ENCODE assay signal across 31 cellular contexts in the genomic region with DNA sequence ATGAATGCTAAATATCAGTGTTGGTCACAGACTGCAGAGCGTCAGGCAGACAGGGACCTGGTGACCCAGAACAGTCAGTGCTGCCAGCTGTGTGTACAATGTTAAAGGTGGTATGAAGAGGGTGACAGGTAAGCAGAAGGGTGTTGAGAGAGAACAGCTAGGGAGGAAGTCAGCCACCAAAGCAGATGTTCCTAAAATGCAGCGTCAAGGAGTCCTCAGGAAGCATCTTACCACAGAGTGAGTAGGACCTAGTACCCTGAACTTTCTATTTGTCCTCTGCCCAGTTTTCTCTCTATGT. TPM values are rescaled to one million over a fixed set of nuclear protein-coding genes. Genes with fewer than 3 reads are reported as not detected.
DNase-seq lines count a peak whose midpoint lies in the region; ATAC-seq, FAIRE-seq and TF ChIP-seq lines count a peak whose summit lies in the region.
"Had no signal": no experiment of that assay in that cellular context is flagged by ENCODE, and none has a peak within 500 bp of the region (broad histone marks: within the 10 kb centered on the region; RNA-seq: fewer than 3 reads in every experiment).

No MANE protein-coding gene starts in this region.

- H3K4me2 ChIP-seq in H1 (ENCODE audit: insufficient read depth in 1 of 2, low read depth in 2 of 2, low read length in 2 of 2), result no peak overlapping the region

- H2BK120ac ChIP-seq in H1 (replicated peaks; ENCODE audit: low read depth, low read length), result no peak overlapping the region

- no peaks in the 10 kb centered on the region for H3K27me3 ChIP-seq in AG04450 (ENCODE audit: control insufficient read depth, insufficient read depth, low read length)
- no peaks in the 10 kb centered on the region for H3K27me3 ChIP-seq in H1 (replicated peaks in 1 of 4; ENCODE audit: control insufficient read depth in 3 of 4, extremely low read depth in 1 of 4, insufficient read depth in 3 of 4, low read length in 3 of 4)
- H3K27me3 ChIP-seq: dorsolateral prefrontal cortex, ovary, right lobe of liver had no signal

- no peaks in the 10 kb centered on the region for H3K36me3 Mint-ChIP-seq in nephron (ENCODE audit: low read depth)
- no peaks in the 10 kb centered on the region for H3K36me3 Mint-ChIP-seq in activated T-helper 17 cell treated with anti-CD3 and anti-CD28 coated beads, Interleukin-2, amount 50 U/mL, for 72 hours (ENCODE audit: low read depth)
- H3K36me3 Mint-ChIP-seq: CD8-positive, alpha-beta T cell; memory B cell; naive thymus-derived CD8-positive, alpha-beta T cell had no signal

- no peak for TF ChIP-seq EP300 in H1 (IDR thresholded peaks at IDR 0.05; ENCODE audit: borderline replicate concordance in 1 of 2, low read depth in 2 of 2, low read length in 2 of 2)

- H3K18ac ChIP-seq in H1 (ENCODE audit: extremely low read depth, low read length), result no peak overlapping the region

- CTCF ChIA-PET in AG04450 (lab: Charles Lee) (no interaction called here), H1 (lab: Charles Lee; ENCODE audit: partially characterized antibody) (interaction anchor here (0.6 kb wide), 1 partner anchor 22 kb away, joined by 3 read pairs; no protein-coding TSS in a partner anchor)

- H3K79me1 ChIP-seq in H1 (ENCODE audit: low read depth, low read length), result no peaks in the 10 kb centered on the region

- no peak overlapping the region for H4K8ac ChIP-seq in H1 (ENCODE audit: extremely low read depth, insufficient read depth, low read length)

- no peaks in the 10 kb centered on the region for H3K4me1 ChIP-seq in H1 (replicated peaks in 1 of 4; ENCODE audit: control insufficient read depth in 3 of 4, insufficient read depth in 4 of 4, low read length in 3 of 4)
- H3K4me1 ChIP-seq: right lobe of liver had no signal

- H3K4me3 ChIP-seq in AG04450 (ENCODE audit: low read depth, low read length), result no peak overlapping the region
- no peak overlapping the region for H3K4me3 ChIP-seq in H1 (ENCODE audit: extremely low read depth in 1 of 4, insufficient read depth in 2 of 4, low read depth in 3 of 4, low read length in 4 of 4)
- H3K4me3 ChIP-seq: dorsolateral prefrontal cortex, ovary, right lobe of liver had no signal

- H3K27me3 Mint-ChIP-seq in nephron (ENCODE audit: low read depth), result peaks cover 12% of the 10 kb centered on the region
- peaks cover 14% of the 10 kb centered on the region for H3K27me3 Mint-ChIP-seq in activated T-helper 17 cell treated with anti-CD3 and anti-CD28 coated beads, Interleukin-2, amount 50 U/mL, for 72 hours
- H3K27me3 Mint-ChIP-seq: memory B cell had no signal

- no peak overlapping the region for H4K91ac ChIP-seq in H1 (replicated peaks; ENCODE audit: insufficient read length, low read length)

- no peak overlapping the region for H3K23ac ChIP-seq in H1 (ENCODE audit: insufficient read length)

- peaks cover 23% of the 10 kb centered on the region for H3K4me1 Mint-ChIP-seq in nephron
- no peaks in the 10 kb centered on the region for H3K4me1 Mint-ChIP-seq in activated T-helper 17 cell treated with anti-CD3 and anti-CD28 coated beads, Interleukin-2, amount 50 U/mL, for 72 hours
- H3K4me1 Mint-ChIP-seq: activated CD4-positive, alpha-beta T cell treated with anti-CD3 and anti-CD28 coated beads for 36 hours; memory B cell; naive thymus-derived CD8-positive, alpha-beta T cell had no signal

- H3K27ac ChIP-seq in AG04450 (ENCODE audit: low read depth, low read length), result peak overlapping the region; percentile 25
- no peak overlapping the region for H3K27ac ChIP-seq in H1 (ENCODE audit: low read depth, low read length)
- H3K27ac ChIP-seq: dorsolateral prefrontal cortex, ovary, right lobe of liver had no signal

- intact Hi-C loops in sciatic nerve (cut with DNase I), result no loop called here

- ATAC-seq in sciatic nerve, result no peak
- ATAC-seq in activated T-helper 17 cell treated with anti-CD3 and anti-CD28 coated beads, Interleukin-2, amount 50 U/mL, for 72 hours (replicated peaks), result no peak
- ATAC-seq: activated CD4-positive, alpha-beta T cell treated with anti-CD3 and anti-CD28 coated beads for 36 hours; CD8-positive, alpha-beta T cell; naive thymus-derived CD8-positive, alpha-beta T cell; Right ventricle myocardium inferior had no signal

- H3K9ac ChIP-seq in H1 (replicated peaks in 1 of 4; ENCODE audit: extremely low read depth in 1 of 4, low read depth in 3 of 4, low read length in 3 of 4), result no peak overlapping the region

- H3K27ac Mint-ChIP-seq in nephron, result peak overlapping the region; percentile 30 to 60 (median 31)
- no peak overlapping the region for H3K27ac Mint-ChIP-seq in activated T-helper 17 cell treated with anti-CD3 and anti-CD28 coated beads, Interleukin-2, amount 50 U/mL, for 72 hours
- H3K27ac Mint-ChIP-seq: activated CD4-positive, alpha-beta T cell treated with anti-CD3 and anti-CD28 coated beads for 36 hours; activated naive CD4-positive, alpha-beta T cell treated with anti-CD3 and anti-CD28 coated beads for 36 hours; CD8-positive, alpha-beta T cell; memory B cell; naive thymus-derived CD8-positive, alpha-beta T cell had no signal

- 0 out of 2 replicates have a peak overlapping the region, but pooled peaks have one; percentile 60 for H2AFZ ChIP-seq in H1 (ENCODE audit: low read length)

- no peak for DNase-seq in AG04450 (ENCODE audit: low read depth, low spot score)
- DNase-seq in NCI-H69 (lab: John Stamatoyannopoulos, UW), result peak; percentile 62
- no peak for DNase-seq in H1 (ENCODE audit: low read depth in 1 of 2, low spot score in 2 of 2)
- DNase-seq in activated CD4-positive, CD25-positive, alpha-beta regulatory T cell (lab: John Stamatoyannopoulos, UW), result no peak
- DNase-seq in stimulated activated naive CD4-positive, alpha-beta T cell treated with Interleukin-2 at 50 U/mL for 16 hours (lab: John Stamatoyannopoulos, UW), result no peak
- DNase-seq in sciatic nerve (ENCODE audit: low spot score), result no peak
- DNase-seq: activated CD4-positive, alpha-beta T cell treated with anti-CD3 and anti-CD28 coated beads for 36 hours; activated naive CD4-positive, alpha-beta T cell treated with anti-CD3 and anti-CD28 coated beads for 36 hours; activated T-cell treated with anti-CD3 and anti-CD28 coated beads, Interleukin-2, amount 50 U/mL, for 48 hours; amygdala; CD8-positive, alpha-beta T cell; central memory CD4-positive, alpha-beta T cell; dorsolateral prefrontal cortex; H7; naive thymus-derived CD8-positive, alpha-beta T cell; NCI-H1436; NCI-H2107; NCI-H446 treated with DMSO at 0.1 percent for 48 hours; ovary; right lobe of liver; T-helper 1 cell had no signal

- no peak overlapping the region for H3K56ac ChIP-seq in H1 (replicated peaks; ENCODE audit: insufficient read length, low read depth, low read length)

- no peak for TF ChIP-seq POLR2A in H1 (IDR thresholded peaks at IDR 0.05; ENCODE audit: control extremely low read depth in 1 of 2, low read depth in 2 of 2, low read length in 2 of 2)

- TF ChIP-seq CTCF in AG04450 (IDR thresholded peaks at IDR 0.05; ENCODE audit: low read depth, low read length), result no peak
- no peak for TF ChIP-seq CTCF in H1 (IDR thresholded peaks at IDR 0.05; ENCODE audit: control extremely low read depth in 1 of 3, insufficient read depth in 1 of 3, low read depth in 1 of 3, low read length in 3 of 3)
- no peak for TF ChIP-seq CTCF in nephron (IDR thresholded peaks at IDR 0.05; ENCODE audit: unreplicated experiment in 3 of 3)

- FAIRE-seq in H1 (lab: Jason Lieb, UNC), result no peak
- FAIRE-seq: frontal cortex, urothelium cell line had no signal

- no peak overlapping the region for H3K14ac ChIP-seq in H1 (ENCODE audit: insufficient read length)

- no peaks in the 10 kb centered on the region for H3K79me2 ChIP-seq in H1 (ENCODE audit: control insufficient read depth in 1 of 2, insufficient read depth in 2 of 2, low read length in 2 of 2)

- H2BK15ac ChIP-seq in H1 (ENCODE audit: low read length), result no peak overlapping the region

- no peak for TF ChIP-seq RAD21 in H1 (IDR thresholded peaks at IDR 0.05 in 1 of 2, conservative IDR thresholded peaks at IDR 0.05 in 1 of 2; ENCODE audit: low read depth in 2 of 2, low read length in 2 of 2)

- H3K36me3 ChIP-seq in H1 (ENCODE audit: control insufficient read depth in 2 of 4, insufficient read depth in 4 of 4, low read length in 3 of 4), result no peaks in the 10 kb centered on the region
- H3K36me3 ChIP-seq: ovary, right lobe of liver had no signal

- WGBS in H1 (ENCODE audit: extremely low coverage in 1 of 2, insufficient coverage in 1 of 2, insufficient read length in 1 of 2, insufficient replicate concordance in 2 of 2, low coverage in 1 of 2, low lambda C conversion rate in 2 of 2, missing lambda C conversion rate in 1 of 2), 2 experiments, result 94% methylated on average over 2 of the region's 2 CpGs; no CpG with 5 or more reads in 1 of the 2 experiments

- H3K4me3 Mint-ChIP-seq in nephron, result no peak overlapping the region
- no peak overlapping the region for H3K4me3 Mint-ChIP-seq in activated T-helper 17 cell treated with anti-CD3 and anti-CD28 coated beads, Interleukin-2, amount 50 U/mL, for 72 hours
- H3K4me3 Mint-ChIP-seq: activated CD4-positive, alpha-beta T cell treated with anti-CD3 and anti-CD28 coated beads for 36 hours; activated naive CD4-positive, alpha-beta T cell treated with anti-CD3 and anti-CD28 coated beads for 36 hours; CD8-positive, alpha-beta T cell; memory B cell; naive thymus-derived CD8-positive, alpha-beta T cell had no signal

- no peak overlapping the region for H4K5ac ChIP-seq in H1 (ENCODE audit: insufficient read length, low read depth, low read length)

- no peak overlapping the region for H3K4ac ChIP-seq in H1 (replicated peaks; ENCODE audit: insufficient read length, low read depth, low read length)

- POLR2A ChIA-PET in AG04450 (lab: Yijun Ruan, JAX), result no interaction called here
- POLR2A ChIA-PET in H1 (lab: Charles Lee; ENCODE audit: partially characterized antibody), result no interaction called here

- H2AK5ac ChIP-seq in H1 (ENCODE audit: low read depth, low read length), result no peak overlapping the region

- H2BK12ac ChIP-seq in H1 (ENCODE audit: low read depth, low read length), result no peak overlapping the region

- H3K9me3 ChIP-seq in AG04450 (ENCODE audit: control insufficient read depth, insufficient read depth, low read length) (no peaks in the 10 kb centered on the region), H1 (ENCODE audit: insufficient read depth in 2 of 2, low read depth in 1 of 2, low read length in 1 of 2) (no peaks in the 10 kb centered on the region)
- H3K9me3 ChIP-seq: ovary, right lobe of liver had no signal

- H2BK20ac ChIP-seq in H1 (ENCODE audit: low read length), result no peak overlapping the region

- no peaks in the 10 kb centered on the region for H4K20me1 ChIP-seq in H1 (replicated peaks in 1 of 2; ENCODE audit: control insufficient read depth in 1 of 2, insufficient read depth in 2 of 2, low read length in 2 of 2)

- H2BK5ac ChIP-seq in H1 (ENCODE audit: low read depth, low read length), result no peak overlapping the region

- H3K9me3 Mint-ChIP-seq in nephron, result no peaks in the 10 kb centered on the region
- H3K9me3 Mint-ChIP-seq in activated T-helper 17 cell treated with anti-CD3 and anti-CD28 coated beads, Interleukin-2, amount 50 U/mL, for 72 hours, result no peaks in the 10 kb centered on the region
- H3K9me3 Mint-ChIP-seq: activated naive CD4-positive, alpha-beta T cell treated with anti-CD3 and anti-CD28 coated beads for 36 hours; CD8-positive, alpha-beta T cell had no signal

- H3K23me2 ChIP-seq in H1 (ENCODE audit: low read depth, low read length), result no peaks in the 10 kb centered on the region

RNA-seq across cellular contexts. Expression of a gene that starts 14.2 kb away (rescaled TPM):
- polyA plus RNA-seq in AG04450 (2011; rRNA removed) (not detected in 2 replicates), H1 (2011; rRNA removed) (not detected in 2 replicates)
- not detected in 2 replicates for polyA minus RNA-seq in AG04450 (2011; rRNA and poly(A)+ RNA removed)
- total RNA-seq in H1 (2021; fragmentation: NEBNext Ultra II Directional; extraction: Animal tissue kit (Norgen Biotek cat#: 25700)), result not detected in 2 replicates
- polyA plus RNA-seq in H1 (2011; cell fraction: cytosol; rRNA removed), result 0.05 TPM
- not detected for polyA plus RNA-seq in H1 (2011; cell fraction: nucleus; rRNA removed)
- polyA plus RNA-seq in H1 (2012, experiment 1 of 2), result 0.13 TPM in 1 of 4 replicates, not detected in the others
- polyA plus RNA-seq in H1 (2012, experiment 2 of 2), result not detected
- polyA plus RNA-seq in H1 (2013, experiment 1 of 2), result not detected
- not detected for polyA plus RNA-seq in H1 (2013, experiment 2 of 2)
- not detected in 2 replicates for polyA minus RNA-seq in H1 (2011; rRNA and poly(A)+ RNA removed)
- polyA minus RNA-seq in H1 (2011; cell fraction: cytosol; rRNA and poly(A)+ RNA removed), result not detected
- not detected for polyA minus RNA-seq in H1 (2011; cell fraction: nucleus; rRNA and poly(A)+ RNA removed)
- total RNA-seq in sciatic nerve, result 0.27 TPM
- total RNA-seq in activated T-helper 17 cell treated with anti-CD3 and anti-CD28 coated beads, Interleukin-2, amount 50 U/mL, for 72 hours, result under 1 TPM; 0.37 to 0.71 TPM
- total RNA-seq: activated CD4-positive, alpha-beta T cell treated with anti-CD3 and anti-CD28 coated beads for 36 hours; activated CD8-positive, alpha-beta memory T cell treated with anti-CD3 and anti-CD28 coated beads for 36 hours; activated naive CD4-positive, alpha-beta T cell treated with anti-CD3 and anti-CD28 coated beads for 36 hours; CD8-positive, alpha-beta T cell; epithelial cell of proximal tubule; frontal cortex; H7; M059J; naive thymus-derived CD8-positive, alpha-beta T cell; Right ventricle myocardium inferior; subcutaneous adipose tissue had no signal
- polyA plus RNA-seq: naive thymus-derived CD8-positive, alpha-beta T cell had no signal
